In the genomic region with DNA sequence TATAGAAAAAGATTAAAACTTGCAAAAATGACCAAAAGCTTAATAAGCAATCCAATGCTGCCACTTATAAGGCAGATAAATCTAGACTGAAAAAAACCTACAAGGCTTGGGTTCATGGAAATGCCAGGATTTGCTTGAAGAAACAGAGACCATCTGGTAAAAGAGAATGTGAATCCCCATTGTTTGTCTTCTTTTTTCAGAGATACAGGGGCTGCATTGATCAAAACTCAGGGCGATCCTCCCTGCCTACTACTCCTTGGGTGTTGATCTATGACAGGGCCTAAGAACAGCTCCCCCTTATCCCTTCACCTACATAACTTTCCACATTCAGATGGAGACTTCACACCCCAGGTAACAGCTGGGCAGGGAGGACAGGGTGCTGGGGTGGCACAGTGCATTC, we compare ENCODE assay signal across 2 cellular contexts.
TF ChIP-seq lines count a peak whose summit lies in the region.

No MANE protein-coding gene starts in this region.

TF ChIP-seq in HepG2, 621 proteins besides CTCF, POLR2A, EP300 and RAD21:
- no peak for TF ChIP-seq GFI1 (CRISPR knock-in tag; IDR thresholded peaks at IDR 0.05; ENCODE audit: borderline replicate concordance)
- TF ChIP-seq ETV5 (CRISPR knock-in tag; IDR thresholded peaks at IDR 0.05; ENCODE audit: borderline replicate concordance), result no peak
- TF ChIP-seq MED13 (CRISPR knock-in tag; IDR thresholded peaks at IDR 0.05), result no peak
- TF ChIP-seq, protein P1, sequence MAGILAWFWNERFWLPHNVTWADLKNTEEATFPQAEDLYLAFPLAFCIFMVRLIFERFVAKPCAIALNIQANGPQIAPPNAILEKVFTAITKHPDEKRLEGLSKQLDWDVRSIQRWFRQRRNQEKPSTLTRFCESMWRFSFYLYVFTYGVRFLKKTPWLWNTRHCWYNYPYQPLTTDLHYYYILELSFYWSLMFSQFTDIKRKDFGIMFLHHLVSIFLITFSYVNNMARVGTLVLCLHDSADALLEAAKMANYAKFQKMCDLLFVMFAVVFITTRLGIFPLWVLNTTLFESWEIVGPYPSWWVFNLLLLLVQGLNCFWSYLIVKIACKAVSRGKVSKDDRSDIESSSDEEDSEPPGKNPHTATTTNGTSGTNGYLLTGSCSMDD (CRISPR knock-in tag; IDR thresholded peaks at IDR 0.05), result no peak
- peak; percentile 100 for TF ChIP-seq ZNF101 (CRISPR knock-in tag; IDR thresholded peaks at IDR 0.05; ENCODE audit: borderline replicate concordance, low read depth)

TF ChIP-seq in K562, 482 proteins besides CTCF, POLR2A, EP300 and RAD21:
- TF ChIP-seq ETV5 (CRISPR knock-in tag; IDR thresholded peaks at IDR 0.05; ENCODE audit: low read depth) (no peak), XRCC3 (IDR thresholded peaks at IDR 0.05) (0 out of 2 replicates have a peak, but pooled peaks have one; percentile 10), RB1 (IDR thresholded peaks at IDR 0.05; ENCODE audit: low read depth) (no peak), CBX3 (IDR thresholded peaks at IDR 0.05; ENCODE audit: borderline replicate concordance in 1 of 2, low read length in 2 of 2) (peak in 1 of 2 experiments; percentile 46; a peak in 1 of 3 replicates), TEAD1 (CRISPR knock-in tag; IDR thresholded peaks at IDR 0.05) (no peak), U2AF1 (optimal IDR thresholded peaks at IDR 0.05; ENCODE audit: low read depth, low read length) (no peak), NFE2L1 (tag; IDR thresholded peaks at IDR 0.05; ENCODE audit: borderline replicate concordance, low read depth) (no peak), PATZ1 (CRISPR knock-in tag; IDR thresholded peaks at IDR 0.05; ENCODE audit: borderline replicate concordance) (no peak), ZNF175 (CRISPR knock-in tag; IDR thresholded peaks at IDR 0.05; ENCODE audit: low read depth) (no peak), ZNF280A (IDR thresholded peaks at IDR 0.05; ENCODE audit: low read depth, partially characterized antibody) (peak; percentile 19), MTA2 (IDR thresholded peaks at IDR 0.05; ENCODE audit: low read depth) (no peak), CBX5 (IDR thresholded peaks at IDR 0.05; ENCODE audit: borderline replicate concordance, low read depth) (peak; percentile 52; the same call in 1 of the 2 replicates), CBX1 (IDR thresholded peaks at IDR 0.05; ENCODE audit: low read depth) (no peak; the same call in 1 of the 2 replicates), ZNF644 (tag; IDR thresholded peaks at IDR 0.05; ENCODE audit: low read depth) (no peak), ZNF696 (CRISPR knock-in tag; conservative IDR thresholded peaks at IDR 0.05) (no peak), ZNF57 (CRISPR knock-in tag; IDR thresholded peaks at IDR 0.05) (no peak), ZNF830 (CRISPR knock-in tag; IDR thresholded peaks at IDR 0.05) (no peak), NCOA1 (IDR thresholded peaks at IDR 0.05; ENCODE audit: low read depth) (no peak), MTA1 (IDR thresholded peaks at IDR 0.05; ENCODE audit: borderline replicate concordance) (no peak), ZNF551 (CRISPR knock-in tag; IDR thresholded peaks at IDR 0.05) (no peak), POLR2G (IDR thresholded peaks at IDR 0.05; ENCODE audit: low read depth, low read length) (no peak), ZNF507 (tag; conservative IDR thresholded peaks at IDR 0.05) (peak; percentile 39; the same call in 1 of the 2 replicates), HOMEZ (CRISPR knock-in tag; IDR thresholded peaks at IDR 0.05) (no peak), ZNF785 (CRISPR knock-in tag; IDR thresholded peaks at IDR 0.05) (no peak), SMARCE1 (IDR thresholded peaks at IDR 0.05) (no peak)
- TF ChIP-seq, protein P2, sequence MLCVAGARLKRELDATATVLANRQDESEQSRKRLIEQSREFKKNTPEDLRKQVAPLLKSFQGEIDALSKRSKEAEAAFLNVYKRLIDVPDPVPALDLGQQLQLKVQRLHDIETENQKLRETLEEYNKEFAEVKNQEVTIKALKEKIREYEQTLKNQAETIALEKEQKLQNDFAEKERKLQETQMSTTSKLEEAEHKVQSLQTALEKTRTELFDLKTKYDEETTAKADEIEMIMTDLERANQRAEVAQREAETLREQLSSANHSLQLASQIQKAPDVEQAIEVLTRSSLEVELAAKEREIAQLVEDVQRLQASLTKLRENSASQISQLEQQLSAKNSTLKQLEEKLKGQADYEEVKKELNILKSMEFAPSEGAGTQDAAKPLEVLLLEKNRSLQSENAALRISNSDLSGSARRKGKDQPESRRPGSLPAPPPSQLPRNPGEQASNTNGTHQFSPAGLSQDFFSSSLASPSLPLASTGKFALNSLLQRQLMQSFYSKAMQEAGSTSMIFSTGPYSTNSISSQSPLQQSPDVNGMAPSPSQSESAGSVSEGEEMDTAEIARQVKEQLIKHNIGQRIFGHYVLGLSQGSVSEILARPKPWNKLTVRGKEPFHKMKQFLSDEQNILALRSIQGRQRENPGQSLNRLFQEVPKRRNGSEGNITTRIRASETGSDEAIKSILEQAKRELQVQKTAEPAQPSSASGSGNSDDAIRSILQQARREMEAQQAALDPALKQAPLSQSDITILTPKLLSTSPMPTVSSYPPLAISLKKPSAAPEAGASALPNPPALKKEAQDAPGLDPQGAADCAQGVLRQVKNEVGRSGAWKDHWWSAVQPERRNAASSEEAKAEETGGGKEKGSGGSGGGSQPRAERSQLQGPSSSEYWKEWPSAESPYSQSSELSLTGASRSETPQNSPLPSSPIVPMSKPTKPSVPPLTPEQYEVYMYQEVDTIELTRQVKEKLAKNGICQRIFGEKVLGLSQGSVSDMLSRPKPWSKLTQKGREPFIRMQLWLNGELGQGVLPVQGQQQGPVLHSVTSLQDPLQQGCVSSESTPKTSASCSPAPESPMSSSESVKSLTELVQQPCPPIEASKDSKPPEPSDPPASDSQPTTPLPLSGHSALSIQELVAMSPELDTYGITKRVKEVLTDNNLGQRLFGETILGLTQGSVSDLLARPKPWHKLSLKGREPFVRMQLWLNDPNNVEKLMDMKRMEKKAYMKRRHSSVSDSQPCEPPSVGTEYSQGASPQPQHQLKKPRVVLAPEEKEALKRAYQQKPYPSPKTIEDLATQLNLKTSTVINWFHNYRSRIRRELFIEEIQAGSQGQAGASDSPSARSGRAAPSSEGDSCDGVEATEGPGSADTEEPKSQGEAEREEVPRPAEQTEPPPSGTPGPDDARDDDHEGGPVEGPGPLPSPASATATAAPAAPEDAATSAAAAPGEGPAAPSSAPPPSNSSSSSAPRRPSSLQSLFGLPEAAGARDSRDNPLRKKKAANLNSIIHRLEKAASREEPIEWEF (CRISPR knock-in tag; IDR thresholded peaks at IDR 0.05), result no peak
- TF ChIP-seq, protein P3, sequence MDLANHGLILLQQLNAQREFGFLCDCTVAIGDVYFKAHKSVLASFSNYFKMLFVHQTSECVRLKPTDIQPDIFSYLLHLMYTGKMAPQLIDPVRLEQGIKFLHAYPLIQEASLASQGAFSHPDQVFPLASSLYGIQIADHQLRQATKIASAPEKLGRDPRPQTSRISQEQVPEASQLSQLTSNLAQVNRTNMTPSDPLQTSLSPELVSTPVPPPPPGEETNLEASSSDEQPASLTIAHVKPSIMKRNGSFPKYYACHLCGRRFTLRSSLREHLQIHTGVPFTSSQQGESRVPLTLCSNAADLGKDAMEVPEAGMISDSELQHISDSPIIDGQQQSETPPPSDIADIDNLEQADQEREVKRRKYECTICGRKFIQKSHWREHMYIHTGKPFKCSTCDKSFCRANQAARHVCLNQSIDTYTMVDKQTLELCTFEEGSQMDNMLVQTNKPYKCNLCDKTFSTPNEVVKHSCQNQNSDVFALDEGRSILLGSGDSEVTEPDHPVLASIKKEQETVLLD (IDR thresholded peaks at IDR 0.05), result no peak
- TF ChIP-seq, protein P4, sequence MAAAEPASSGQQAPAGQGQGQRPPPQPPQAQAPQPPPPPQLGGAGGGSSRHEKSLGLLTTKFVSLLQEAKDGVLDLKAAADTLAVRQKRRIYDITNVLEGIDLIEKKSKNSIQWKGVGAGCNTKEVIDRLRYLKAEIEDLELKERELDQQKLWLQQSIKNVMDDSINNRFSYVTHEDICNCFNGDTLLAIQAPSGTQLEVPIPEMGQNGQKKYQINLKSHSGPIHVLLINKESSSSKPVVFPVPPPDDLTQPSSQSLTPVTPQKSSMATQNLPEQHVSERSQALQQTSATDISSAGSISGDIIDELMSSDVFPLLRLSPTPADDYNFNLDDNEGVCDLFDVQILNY (CRISPR knock-in tag; IDR thresholded peaks at IDR 0.05), result no peak
